Comparison of ENCODE assay signal across 8 cellular contexts in the genomic region with DNA sequence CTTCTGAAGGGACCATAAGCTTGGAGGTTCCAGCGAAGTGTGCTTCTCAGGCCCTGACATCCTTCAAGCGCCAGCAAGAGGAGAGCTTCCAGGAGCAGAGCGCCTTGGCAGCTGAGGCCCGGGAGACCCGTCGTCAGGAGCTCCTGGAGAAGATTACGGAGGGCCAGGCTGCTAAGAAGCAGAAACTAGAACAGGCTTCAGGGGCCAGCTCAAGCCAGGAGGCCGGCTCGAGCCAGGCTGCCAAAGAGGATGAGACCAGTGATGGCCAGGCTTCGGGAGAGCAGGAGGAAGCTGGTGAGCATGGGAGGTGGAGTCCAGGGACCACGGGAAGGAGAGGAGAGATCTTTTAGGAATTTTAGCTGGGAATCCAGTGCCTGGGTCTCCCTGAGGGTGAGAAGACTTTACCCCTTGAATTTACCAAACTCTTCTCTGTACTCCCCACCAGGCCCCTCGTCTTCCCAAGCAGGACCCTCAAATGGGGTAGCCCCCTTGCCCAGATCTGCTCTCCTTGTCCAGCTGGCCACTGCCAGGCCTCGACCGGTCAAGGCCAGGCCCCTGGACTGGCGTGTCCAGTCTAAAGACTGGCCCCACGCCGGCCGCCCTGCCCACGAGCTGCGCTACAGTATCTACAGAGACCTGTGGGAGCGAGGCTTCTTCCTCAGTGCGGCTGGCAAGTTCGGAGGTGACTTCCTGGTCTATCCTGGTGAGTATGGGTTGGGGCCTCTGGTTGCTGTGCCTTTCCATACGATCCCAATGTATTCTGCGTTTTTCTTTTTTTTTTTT. TPM values are rescaled to one million over a fixed set of nuclear protein-coding genes. Genes with fewer than 3 reads are reported as not detected.
DNase-seq lines count a peak whose midpoint lies in the region; ATAC-seq and TF ChIP-seq lines count a peak whose summit lies in the region.

No MANE protein-coding gene starts in this region.

- DNase-seq in ELR (ENCODE audit: low read depth) (peak; percentile 49), Panc1 (ENCODE audit: low read depth, low spot score) (no peak), epithelial cell of prostate (ENCODE audit: low read depth, low spot score) (no peak), trophoblast cell (no peak), NCI-H2196 treated with DMSO at 0.1 percent for 48 hours (lab: John Stamatoyannopoulos, UW; ENCODE audit: unreplicated experiment) (no peak), SHP77 (lab: John Stamatoyannopoulos, UW) (no peak)
- no peak for DNase-seq in activated CD8-positive, alpha-beta memory T cell treated with anti-CD3 and anti-CD28 coated beads, Interleukin-2, amount 50 U/mL, for 48 hours

- H3K27me3 ChIP-seq in Panc1 (ENCODE audit: control insufficient read depth, insufficient read depth, low read length) (no peaks in the 10 kb centered on the region), trophoblast cell (ENCODE audit: insufficient read depth, low read length) (no peaks in the 10 kb centered on the region)

- peak overlapping the region; percentile 67 for H2BK5ac ChIP-seq in trophoblast cell (ENCODE audit: low read depth, low read length, poor library complexity)

- TF ChIP-seq CTCF in Panc1 (IDR thresholded peaks at IDR 0.05) = no peak

- intact Hi-C loops in Panc1 (cut with micrococcal nuclease; ENCODE audit: unreplicated experiment) = no loop called here

- H3K18ac ChIP-seq in trophoblast cell (ENCODE audit: low read length) = peak overlapping the region; percentile 59

- H3K4ac ChIP-seq in trophoblast cell (ENCODE audit: low read depth, low read length) = peak overlapping the region; percentile 57

- no peak overlapping the region for H2BK12ac ChIP-seq in trophoblast cell (ENCODE audit: low read length)

- in situ Hi-C loops in Panc1 (cut with HindIII; ENCODE audit: low pct_unique_long_range_greater_than_20kb, low sequenced_read_pairs) = no loop called here

- peaks cover 26% of the 10 kb centered on the region for H3K79me2 ChIP-seq in trophoblast cell (ENCODE audit: control insufficient read depth, insufficient read depth, low read length, poor library complexity)

- no peak overlapping the region for H3K23ac ChIP-seq in trophoblast cell (ENCODE audit: low read length)

- no peak for ATAC-seq in Panc1
- no peak for ATAC-seq in HG02588 (IDR thresholded peaks at IDR 0.05; ENCODE audit: unreplicated experiment)

- peaks cover 27% of the 10 kb centered on the region for H3K79me1 ChIP-seq in trophoblast cell (ENCODE audit: low read length)

- peak overlapping the region; percentile 91 for H3K9ac ChIP-seq in trophoblast cell (ENCODE audit: low read length)

- no peak overlapping the region for H2BK120ac ChIP-seq in trophoblast cell (ENCODE audit: insufficient read depth, low read length, poor library complexity)

- peak overlapping the region; percentile 19 for H4K12ac ChIP-seq in trophoblast cell (ENCODE audit: low read depth, low read length)

- H3K4me1 ChIP-seq in Panc1 (ENCODE audit: control insufficient read depth, insufficient read depth, low read length) = peaks cover 13% of the 10 kb centered on the region; the same call in 1 of the 2 replicates
- H3K4me1 ChIP-seq in trophoblast cell (ENCODE audit: control insufficient read depth in 1 of 2, insufficient read depth in 2 of 2, low read length in 2 of 2) = peaks cover 10% of the 10 kb centered on the region in 2 experiments

- H3K27ac ChIP-seq in Panc1 (ENCODE audit: low read length) (peak overlapping the region; percentile 96), epithelial cell of prostate (peak overlapping the region; percentile 94), trophoblast cell (ENCODE audit: low read depth, low read length) (peak overlapping the region; percentile 99)

- peak overlapping the region; percentile 83 for H3K14ac ChIP-seq in trophoblast cell (ENCODE audit: low read length)

- peak overlapping the region; percentile 54 for H4K91ac ChIP-seq in trophoblast cell (ENCODE audit: low read depth, low read length)

- H3K4me3 ChIP-seq in Panc1 (ENCODE audit: low read depth in 2 of 2, low read length in 2 of 2) (peak overlapping the region; percentile 85 to 87), trophoblast cell (ENCODE audit: low read depth, low read length) (peak overlapping the region; percentile 95)

- H3K4me2 ChIP-seq in trophoblast cell (ENCODE audit: low read length) = peak overlapping the region; percentile 67

- POLR2A ChIA-PET in Panc1 (lab: Charles Lee) = interaction anchor here (0.6 to 4.1 kb wide), 5 partner anchors 9 to 395 kb away, joined by 3 to 18 read pairs (median 4); a partner anchor contains a TSS

- no CpG with 5 or more reads among the region's 25 CpGs for WGBS in trophoblast cell (ENCODE audit: extremely low coverage, insufficient coverage, insufficient read length)

- peak overlapping the region; percentile 69 for H4K8ac ChIP-seq in trophoblast cell (ENCODE audit: low read depth, low read length)

- BruUV-seq in Panc1 (replicated peaks; lab: Mats Ljungman, UMichigan) = no TSS peak

- H3K9me3 ChIP-seq in Panc1 (ENCODE audit: control insufficient read depth, insufficient read depth, low read depth, low read length) (no peaks in the 10 kb centered on the region), trophoblast cell (ENCODE audit: insufficient read depth, low read depth, low read length) (no peaks in the 10 kb centered on the region)

- CTCF ChIA-PET in Panc1 (lab: Charles Lee) = interaction anchor here (0.6 to 1.5 kb wide), 3 partner anchors 39 to 362 kb away, joined by 3 read pairs; no protein-coding TSS in a partner anchor

- H2AFZ ChIP-seq in trophoblast cell (ENCODE audit: insufficient read depth, low read length, poor library complexity) = peak overlapping the region; percentile 89

- H3K36me3 ChIP-seq in Panc1 (ENCODE audit: control insufficient read depth, insufficient read depth, low read length) = peaks cover 13% of the 10 kb centered on the region
- H3K36me3 ChIP-seq in trophoblast cell (ENCODE audit: control insufficient read depth in 1 of 2, insufficient read depth in 2 of 2, low read length in 2 of 2) = peaks cover 15 to 17% of the 10 kb centered on the region in 2 experiments

- H2AK5ac ChIP-seq in trophoblast cell (ENCODE audit: low read length) = no peak overlapping the region

RNA-seq across cellular contexts. Expression of a gene that starts 0.8 kb away (rescaled TPM):
- 194 TPM for total RNA-seq in Panc1 (2021; ENCODE audit: unreplicated experiment)
- polyA plus RNA-seq in Panc1 (2012; ENCODE audit: insufficient read length) = 160 TPM
- polyA plus RNA-seq in trophoblast cell (2013) = 73.3 and 75.2 TPM in 2 replicates

RNA-seq across cellular contexts. Expression of a gene that starts 2.5 kb away (rescaled TPM):
- total RNA-seq in Panc1 (2021; ENCODE audit: unreplicated experiment) = 264 TPM
- polyA plus RNA-seq in Panc1 (2012; ENCODE audit: insufficient read length) = 301 TPM
- 289 and 304 TPM in 2 replicates for polyA plus RNA-seq in trophoblast cell (2013)

RNA-seq across cellular contexts. Expression of a gene that starts 8.8 kb away (rescaled TPM):
- 823 TPM for total RNA-seq in Panc1 (2021; ENCODE audit: unreplicated experiment)
- 1,638 TPM for polyA plus RNA-seq in Panc1 (2012; ENCODE audit: insufficient read length)
- 1,462 and 1,531 TPM in 2 replicates for polyA plus RNA-seq in trophoblast cell (2013)

RNA-seq across cellular contexts. Expression of a gene that starts 18.9 kb away (rescaled TPM):
- 5.1 TPM for total RNA-seq in Panc1 (2021; ENCODE audit: unreplicated experiment)
- 8.4 TPM for polyA plus RNA-seq in Panc1 (2012; ENCODE audit: insufficient read length)
- 6.2 and 6.5 TPM in 2 replicates for polyA plus RNA-seq in trophoblast cell (2013)

RNA-seq across cellular contexts. Expression of a gene that starts 30.9 kb away (rescaled TPM):
- 0.18 TPM for total RNA-seq in Panc1 (2021; ENCODE audit: unreplicated experiment)
- polyA plus RNA-seq in Panc1 (2012; ENCODE audit: insufficient read length) = 0.47 TPM
- 0.33 and 0.50 TPM in 2 replicates for polyA plus RNA-seq in trophoblast cell (2013)
